19 cellular contexts compared by ENCODE assay signal in the genomic region with DNA sequence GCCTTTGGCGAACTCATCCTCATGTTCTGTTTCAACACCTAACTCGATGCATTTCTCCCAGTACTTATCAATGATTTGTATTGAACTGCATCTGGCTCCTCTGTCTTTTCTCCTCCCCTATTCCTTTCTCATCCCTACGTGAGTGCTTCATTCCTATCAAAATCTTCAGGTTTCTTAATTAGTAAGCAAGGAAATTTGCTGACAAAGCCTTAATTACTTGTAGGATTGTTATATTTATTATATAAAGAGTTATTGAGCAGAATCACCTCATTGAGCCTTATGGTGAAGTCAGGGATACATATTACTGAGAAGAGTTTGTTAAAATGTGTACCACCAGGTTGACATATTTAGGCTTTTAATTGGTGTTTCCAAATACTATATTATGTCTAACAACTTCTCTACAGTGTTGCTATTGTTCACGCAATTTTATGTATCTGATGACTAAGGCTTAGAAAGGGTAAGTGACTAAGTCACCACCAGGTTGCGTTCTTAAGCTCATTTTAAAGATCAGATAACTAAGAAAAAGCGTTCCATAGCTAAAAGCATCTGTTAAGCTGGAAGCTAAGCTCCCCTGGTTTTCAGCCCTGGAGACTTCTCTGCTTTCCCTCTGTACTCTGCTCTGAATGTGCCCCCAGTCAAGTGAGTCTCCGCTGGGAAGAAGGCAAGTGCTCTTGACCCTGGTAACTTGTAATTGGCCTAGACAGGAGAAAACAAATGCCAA. TPM values are rescaled to one million over a fixed set of nuclear protein-coding genes. Genes with fewer than 3 reads are reported as not detected.
DNase-seq lines count a peak whose midpoint lies in the region; ATAC-seq, FAIRE-seq and TF ChIP-seq lines count a peak whose summit lies in the region.
"Had no signal": no experiment of that assay in that cellular context is flagged by ENCODE, and none has a peak within 500 bp of the region (broad histone marks: within the 10 kb centered on the region; RNA-seq: fewer than 3 reads in every experiment).

No MANE protein-coding gene starts in this region.

- no peaks in the 10 kb centered on the region for H3K4me1 ChIP-seq in K562 (replicated peaks in 1 of 2; ENCODE audit: control insufficient read depth in 2 of 2, insufficient read depth in 2 of 2, low read length in 2 of 2)
- no peaks in the 10 kb centered on the region for H3K4me1 ChIP-seq in trophoblast cell (ENCODE audit: control insufficient read depth in 1 of 2, insufficient read depth in 2 of 2, low read length in 2 of 2)
- H3K4me1 ChIP-seq: gastrocnemius medialis, vagina had no signal

- H3K36me3 ChIP-seq in K562 (ENCODE audit: control insufficient read depth, insufficient read depth, low read length) (no peaks in the 10 kb centered on the region), trophoblast cell (ENCODE audit: control insufficient read depth in 1 of 2, insufficient read depth in 2 of 2, low read length in 2 of 2) (peaks cover 0 to 1% of the 10 kb centered on the region in 2 experiments)
- H3K36me3 ChIP-seq: gastrocnemius medialis, neutrophil, vagina had no signal

- H2BK120ac ChIP-seq in trophoblast cell (ENCODE audit: insufficient read depth, low read length, poor library complexity), result no peak overlapping the region

- H3K9ac ChIP-seq in K562 (ENCODE audit: insufficient read depth in 1 of 2, low read depth in 2 of 2, low read length in 2 of 2), result no peak overlapping the region
- no peak overlapping the region for H3K9ac ChIP-seq in trophoblast cell (ENCODE audit: low read length)

- H3K4me3 ChIP-seq in NB4 (ENCODE audit: low read depth, low read length), result no peak overlapping the region
- no peak overlapping the region for H3K4me3 ChIP-seq in K562
- H3K4me3 ChIP-seq in trophoblast cell (ENCODE audit: low read depth, low read length), result no peak overlapping the region
- H3K4me3 ChIP-seq: gastrocnemius medialis, vagina had no signal

- H3K9me3 ChIP-seq in K562 (replicated peaks; ENCODE audit: control insufficient read depth, insufficient read depth, low read depth, low read length) (no peaks in the 10 kb centered on the region), trophoblast cell (ENCODE audit: insufficient read depth, low read depth, low read length) (no peaks in the 10 kb centered on the region)
- H3K9me3 ChIP-seq: gastrocnemius medialis, neutrophil, vagina had no signal

- H2BK5ac ChIP-seq in trophoblast cell (ENCODE audit: low read depth, low read length, poor library complexity), result no peak overlapping the region

- H3K27ac ChIP-seq in K562 (ENCODE audit: extremely low read depth, low read depth, low read length), result no peak overlapping the region
- H3K27ac ChIP-seq in trophoblast cell (ENCODE audit: low read depth, low read length), result no peak overlapping the region
- H3K27ac ChIP-seq: gastrocnemius medialis, neutrophil, vagina had no signal

- no peak overlapping the region for H4K91ac ChIP-seq in trophoblast cell (ENCODE audit: low read depth, low read length)

- H3K14ac ChIP-seq in trophoblast cell (ENCODE audit: low read length), result no peak overlapping the region

- no peak overlapping the region for H4K12ac ChIP-seq in trophoblast cell (ENCODE audit: low read depth, low read length)

- H3K4ac ChIP-seq in trophoblast cell (ENCODE audit: low read depth, low read length), result no peak overlapping the region

- intact Hi-C loops in K562 (cut with micrococcal nuclease), result loop anchor here (5.0 kb wide), 1 partner anchor 46 kb away; no protein-coding TSS in a partner anchor

- POLR2A ChIA-PET in K562 (lab: Yijun Ruan, JAX), result no interaction called here

- H2BK12ac ChIP-seq in trophoblast cell (ENCODE audit: low read length), result no peak overlapping the region

- no peaks in the 10 kb centered on the region for H3K79me2 ChIP-seq in K562 (ENCODE audit: control insufficient read depth, insufficient read depth, low read length)
- no peaks in the 10 kb centered on the region for H3K79me2 ChIP-seq in trophoblast cell (ENCODE audit: control insufficient read depth, insufficient read depth, low read length, poor library complexity)

- BruUV-seq in K562 (replicated peaks; lab: Mats Ljungman, UMichigan), result no TSS peak

- no peaks in the 10 kb centered on the region for H4K20me1 ChIP-seq in K562 (replicated peaks; ENCODE audit: control insufficient read depth, insufficient read depth, low read length)

- TF ChIP-seq EP300 in K562 (IDR thresholded peaks at IDR 0.05; ENCODE audit: low read length), result no peak

- H3K18ac ChIP-seq in trophoblast cell (ENCODE audit: low read length), result no peak overlapping the region

- in situ Hi-C loops in K562 (cut with MboI), result no loop called here

- ATAC-seq in K562, result peak; percentile 64; the same call in 2 of the 3 replicates
- ATAC-seq: effector memory CD8-positive, alpha-beta T cell; gastrocnemius medialis; stimulated activated naive B cell treated with anti-CD40 and anti-IgM and Interleukin-4, amounts not matched to agents 10 μg/mL and 1 μg/mL and 100 μg/mL, for 72 hours had no signal

- WGBS in K562 (ENCODE audit: insufficient coverage, low coverage, missing lambda C conversion rate), result 0% methylated on average over 7 of the region's 7 CpGs
- no CpG with 5 or more reads among the region's 7 CpGs for WGBS in trophoblast cell (ENCODE audit: extremely low coverage, insufficient coverage, insufficient read length)

- peak; percentile 45 to 63; a peak in 3 of 4 replicates for TF ChIP-seq RAD21 in K562 (CRISPR knock-in tag; conservative IDR thresholded peaks at IDR 0.05 in 1 of 2, IDR thresholded peaks at IDR 0.05 in 1 of 2)

- no peak overlapping the region for H2AK5ac ChIP-seq in trophoblast cell (ENCODE audit: low read length)

- no peak overlapping the region for H2AFZ ChIP-seq in K562 (ENCODE audit: low read depth, low read length)
- no peak overlapping the region for H2AFZ ChIP-seq in trophoblast cell (ENCODE audit: insufficient read depth, low read length, poor library complexity)

- no peak overlapping the region for H4K8ac ChIP-seq in trophoblast cell (ENCODE audit: low read depth, low read length)

- no peaks in the 10 kb centered on the region for H3K9me1 ChIP-seq in K562 (ENCODE audit: control insufficient read depth, insufficient read depth, low read length)

- H3K4me2 ChIP-seq in K562 (ENCODE audit: insufficient read depth, low read length) (no peak overlapping the region), trophoblast cell (ENCODE audit: low read length) (no peak overlapping the region)

- DNase-seq in DMS79 treated with DMSO at 0.1 percent for 48 hours (lab: John Stamatoyannopoulos, UW) (peak; percentile 7), DMS79 (lab: John Stamatoyannopoulos, UW) (no peak), NB4 (ENCODE audit: low read depth) (peak; percentile 3), K562 (ENCODE audit: extremely low read depth in 1 of 4, low spot score in 3 of 4) (no peak), trophoblast cell (peak; percentile 34 to 76), hypothalamus (lab: John Stamatoyannopoulos, UW) (no peak), NCI-H2107 (lab: John Stamatoyannopoulos, UW) (no peak), NCI-H1048 (lab: John Stamatoyannopoulos, UW) (no peak)
- DNase-seq: activated B cell treated with CpG ODN at 0.5 μM for 24 hours; activated naive CD4-positive, alpha-beta T cell treated with anti-CD3 and anti-CD28 coated beads, Interleukin-2, amount 50 U/mL, for 16 hours; CD8-positive, alpha-beta memory T cell; effector memory CD8-positive, alpha-beta T cell; gastrocnemius medialis; H9; KG1; stimulated activated naive B cell treated with anti-CD40 and anti-IgM and Interleukin-4, amounts not matched to agents 10 μg/mL and 1 μg/mL and 100 μg/mL, for 72 hours had no signal

- CTCF ChIA-PET in K562 (lab: Yijun Ruan, JAX; ENCODE audit: low intra/inter-chr PET ratio), result no interaction called here

- H3K23ac ChIP-seq in trophoblast cell (ENCODE audit: low read length), result no peak overlapping the region

- H3K79me1 ChIP-seq in trophoblast cell (ENCODE audit: low read length), result no peaks in the 10 kb centered on the region

- no peak for TF ChIP-seq CTCF in NB4 (IDR thresholded peaks at IDR 0.05; ENCODE audit: low read depth, low read length)
- TF ChIP-seq CTCF in K562 (IDR thresholded peaks at IDR 0.05 in 2 of 3, conservative IDR thresholded peaks at IDR 0.05 in 1 of 3; ENCODE audit: insufficient read depth in 2 of 3, low read depth in 1 of 3, low read length in 3 of 3), result peak in 2 of 3 experiments; percentile 4 to 38; a peak in 3 of 6 replicates

- FAIRE-seq in K562 (lab: Jason Lieb, UNC), result peak; percentile 65
- FAIRE-seq: A204.1 had no signal

- TF ChIP-seq POLR2A in NB4 (IDR thresholded peaks at IDR 0.05; ENCODE audit: extremely low read depth, insufficient read length) (no peak), K562 (conservative IDR thresholded peaks at IDR 0.05) (no peak)

- H3K27me3 ChIP-seq in K562 (ENCODE audit: control insufficient read depth in 2 of 2, insufficient read depth in 2 of 2, low read length in 2 of 2) (peaks cover 0 to 4% of the 10 kb centered on the region in 2 experiments; a peak in 2 of 5 replicates), trophoblast cell (ENCODE audit: insufficient read depth, low read length) (no peaks in the 10 kb centered on the region)
- H3K27me3 ChIP-seq: gastrocnemius medialis, neutrophil, vagina had no signal

TF ChIP-seq in K562, 482 proteins besides CTCF, POLR2A, EP300 and RAD21 (continues in another document):
- no peak for TF ChIP-seq HSF4 (CRISPR knock-in tag; IDR thresholded peaks at IDR 0.05; ENCODE audit: borderline replicate concordance)
- peak; percentile 77 for TF ChIP-seq C11orf30 (IDR thresholded peaks at IDR 0.05; ENCODE audit: low read depth)
- TF ChIP-seq ZNF444 (CRISPR knock-in tag; IDR thresholded peaks at IDR 0.05), result 0 out of 2 replicates have a peak, but pooled peaks have one; percentile 10
- TF ChIP-seq TRIM28 (IDR thresholded peaks at IDR 0.05), result no peak

RNA-seq across cellular contexts. Expression of gene SCGN, which starts 18.9 kb away (rescaled TPM):
- not detected in 2 replicates for total RNA-seq in K562 (2011; cell fraction: chromatin; rRNA removed; ENCODE audit: low replicate concordance)
- not detected in 2 replicates for total RNA-seq in K562 (2011; cell fraction: nucleolus; rRNA removed)
- not detected in 2 replicates for total RNA-seq in K562 (2011; cell fraction: nucleoplasm; rRNA removed)
- not detected in 2 replicates for total RNA-seq in K562 (2014; rRNA removed)
- total RNA-seq in K562 (2014; rRNA removed; fragmentation: Illumina TruSeq; extraction: Trizol), result not detected in 2 replicates
- not detected in 2 replicates for total RNA-seq in K562 (2015; rRNA removed; fragmentation: Illumina TruSeq; extraction: Trizol)
- total RNA-seq in K562 (2021), result not detected in 2 replicates
- polyA plus RNA-seq in K562 (2011; rRNA removed), result 0.09 TPM in 1 of 2 replicates, not detected in the other
- not detected in 2 replicates for polyA plus RNA-seq in K562 (2011; cell fraction: cytosol; rRNA removed)
- polyA plus RNA-seq in K562 (2011; cell fraction: nucleus; rRNA removed), result not detected in 2 replicates
- 0.11 TPM in 1 of 2 replicates, not detected in the other for polyA plus RNA-seq in K562 (2012)
- polyA plus RNA-seq in K562 (2014; fragmentation: Illumina TruSeq; extraction: Trizol), result not detected in 2 replicates
- not detected for polyA plus RNA-seq in K562 (2014; fragmentation: Nextera tagmentation; extraction: Ambion mirVana)
- polyA plus RNA-seq in K562 (2014; rRNA removed), result not detected in 2 replicates
- polyA minus RNA-seq in K562 (2011; rRNA and poly(A)+ RNA removed), result not detected in 2 replicates
- polyA minus RNA-seq in K562 (2011; cell fraction: cytosol; rRNA and poly(A)+ RNA removed), result not detected in 2 replicates
- not detected in 2 replicates for polyA minus RNA-seq in K562 (2011; cell fraction: nucleus; rRNA and poly(A)+ RNA removed)
- 0.03 and 0.06 TPM in 2 replicates for polyA plus RNA-seq in trophoblast cell (2013)
- total RNA-seq: activated B cell treated with CpG ODN at 0.5 μM for 24 hours; CD8-positive, alpha-beta memory T cell; gastrocnemius medialis; H9; vagina had no signal
- polyA plus RNA-seq: CD8-positive, alpha-beta memory T cell had no signal

Comparison
In these comparisons a context has a peak if more than half of its experiments do, and no peak if none do; other contexts are left out.
1. DNase-seq: peak in DMS79 treated with DMSO at 0.1 percent for 48 hours (single experiment), NB4 (single experiment) and trophoblast cell (2 of 2); none in DMS79 (single experiment), K562 (0 of 4), hypothalamus (0 of 51), NCI-H2107 (single experiment) and NCI-H1048 (single experiment).